Comparison of ENCODE assay signal across 13 cellular contexts in genomic region chr18:74995404-74995737, GRCh38.
DNase-seq lines count a peak whose midpoint lies in the region; ATAC-seq and TF ChIP-seq lines count a peak whose summit lies in the region.
"Had no signal": no experiment of that assay in that cellular context is flagged by ENCODE, and none has a peak within 500 bp of the region (broad histone marks: within the 10 kb centered on the region; RNA-seq: fewer than 3 reads in every experiment).

No MANE protein-coding gene starts in this region.

- no peaks in the 10 kb centered on the region for H3K27me3 ChIP-seq in RWPE2 (ENCODE audit: insufficient read depth, poor library complexity, severe bottlenecking)
- H3K27me3 ChIP-seq: neutrophil had no signal

- H3K36me3 Mint-ChIP-seq in activated CD4-positive, alpha-beta T cell treated with anti-CD3 and anti-CD28 coated beads, Interleukin-2, amount 10 ng/mL, durations not matched to agents 7 days and 5 days (ENCODE audit: low read depth) = peaks cover 3% of the 10 kb centered on the region
- no peaks in the 10 kb centered on the region for H3K36me3 Mint-ChIP-seq in effector memory CD8-positive, alpha-beta T cell (ENCODE audit: insufficient read depth)
- H3K36me3 Mint-ChIP-seq: type B pancreatic cell had no signal

- no peaks in the 10 kb centered on the region for H3K36me3 ChIP-seq in RWPE2 (ENCODE audit: low read depth)
- H3K36me3 ChIP-seq: neutrophil had no signal

- H3K9me3 Mint-ChIP-seq in activated CD4-positive, alpha-beta T cell treated with anti-CD3 and anti-CD28 coated beads, Interleukin-2, amount 10 ng/mL, durations not matched to agents 7 days and 5 days = peaks cover 3% of the 10 kb centered on the region
- no peaks in the 10 kb centered on the region for H3K9me3 Mint-ChIP-seq in effector memory CD8-positive, alpha-beta T cell
- H3K9me3 Mint-ChIP-seq: type B pancreatic cell had no signal

- CTCF ChIA-PET in activated CD4-positive, alpha-beta T cell treated with anti-CD3 and anti-CD28 coated beads, Interleukin-2, amount 10 ng/mL, durations not matched to agents 7 days and 5 days (lab: Charles Lee) = no interaction called here

- no peak for TF ChIP-seq CTCF in RWPE2 (IDR thresholded peaks at IDR 0.05; ENCODE audit: poor library complexity, severe bottlenecking)

- no peaks in the 10 kb centered on the region for H3K9me3 ChIP-seq in RWPE2 (ENCODE audit: severe bottlenecking)
- H3K9me3 ChIP-seq: neutrophil had no signal

- POLR2A ChIA-PET in activated CD4-positive, alpha-beta T cell treated with anti-CD3 and anti-CD28 coated beads, Interleukin-2, amount 10 ng/mL, durations not matched to agents 7 days and 5 days (lab: Charles Lee) = no interaction called here

- peaks cover 22% of the 10 kb centered on the region for H3K4me1 ChIP-seq in RWPE2 (ENCODE audit: insufficient read depth, poor library complexity, severe bottlenecking)

- peak overlapping the region; percentile 89 for H3K27ac Mint-ChIP-seq in activated CD4-positive, alpha-beta T cell treated with anti-CD3 and anti-CD28 coated beads, Interleukin-2, amount 10 ng/mL, durations not matched to agents 7 days and 5 days
- peak overlapping the region; percentile 87 to 93 for H3K27ac Mint-ChIP-seq in effector memory CD8-positive, alpha-beta T cell
- H3K27ac Mint-ChIP-seq: type B pancreatic cell had no signal

- peak overlapping the region; percentile 59 for H3K4me3 Mint-ChIP-seq in activated CD4-positive, alpha-beta T cell treated with anti-CD3 and anti-CD28 coated beads, Interleukin-2, amount 10 ng/mL, durations not matched to agents 7 days and 5 days
- H3K4me3 Mint-ChIP-seq in effector memory CD8-positive, alpha-beta T cell = peak overlapping the region; percentile 69 to 84
- H3K4me3 Mint-ChIP-seq: type B pancreatic cell had no signal

- H3K4me3 ChIP-seq in RWPE2 (ENCODE audit: severe bottlenecking) (no peak overlapping the region), skin epidermis (no peak overlapping the region)

- H3K27ac ChIP-seq in RWPE2 (ENCODE audit: poor library complexity, severe bottlenecking) (peak overlapping the region; percentile 25), skin epidermis (peak overlapping the region in 13 of 21 experiments; percentile 14 to 84 (median 68))
- H3K27ac ChIP-seq: neutrophil had no signal

- H3K27me3 Mint-ChIP-seq in activated CD4-positive, alpha-beta T cell treated with anti-CD3 and anti-CD28 coated beads, Interleukin-2, amount 10 ng/mL, durations not matched to agents 7 days and 5 days = no peaks in the 10 kb centered on the region
- H3K27me3 Mint-ChIP-seq in effector memory CD8-positive, alpha-beta T cell = no peaks in the 10 kb centered on the region
- H3K27me3 Mint-ChIP-seq: type B pancreatic cell had no signal

- ATAC-seq in RWPE2 (ENCODE audit: low read depth) (no peak; the same call in 1 of the 3 replicates), HG03196 (IDR thresholded peaks at IDR 0.05; ENCODE audit: unreplicated experiment) (no peak)
- ATAC-seq in effector memory CD8-positive, alpha-beta T cell (replicated peaks) = no peak

- no peak for DNase-seq in activated CD4-positive, alpha-beta T cell treated with anti-CD3 and anti-CD28 coated beads, Interleukin-2, amount 10 ng/mL, durations not matched to agents 7 days and 5 days
- no peak for DNase-seq in activated CD4-positive, alpha-beta T cell treated with anti-CD3 and anti-CD28 coated beads for 48 hours
- DNase-seq in RWPE2 (ENCODE audit: low spot score) = no peak
- no peak for DNase-seq in effector memory CD8-positive, alpha-beta T cell
- DNase-seq in ureter (ENCODE audit: low spot score) = no peak
- no peak for DNase-seq in NCI-H446 (lab: John Stamatoyannopoulos, UW)
- DNase-seq: activated CD4-positive, alpha-beta T cell treated with anti-CD3 and anti-CD28 coated beads, Interleukin-2, amount 50 U/mL, for 4 hours; anterior cingulate cortex; NCI-H146 had no signal

- H3K4me1 Mint-ChIP-seq in activated CD4-positive, alpha-beta T cell treated with anti-CD3 and anti-CD28 coated beads, Interleukin-2, amount 10 ng/mL, durations not matched to agents 7 days and 5 days = peaks cover 42% of the 10 kb centered on the region
- H3K4me1 Mint-ChIP-seq in effector memory CD8-positive, alpha-beta T cell (ENCODE audit: low read depth in 2 of 2) = peaks cover 48 to 67% of the 10 kb centered on the region in 2 donors
